ENCODE assay signal across 1 cellular context in genomic region chr15:69412274-69412673, GRCh38.
TF ChIP-seq lines count a peak whose summit lies in the region.

No MANE protein-coding gene starts in this region.

TF ChIP-seq in SK-N-SH treated with all-trans-retinoic acid at 6 μM for 48 hours, 23 proteins besides CTCF, POLR2A, EP300 and RAD21 (continued from another document):
- no peak for TF ChIP-seq TSHZ2 (CRISPR knock-in tag; IDR thresholded peaks at IDR 0.05)
- no peak for TF ChIP-seq CREB5 (CRISPR knock-in tag; IDR thresholded peaks at IDR 0.05; ENCODE audit: low read depth)
- TF ChIP-seq GLIS3 (CRISPR knock-in tag; IDR thresholded peaks at IDR 0.05) = no peak
- no peak for TF ChIP-seq ZFP3 (CRISPR knock-in tag; IDR thresholded peaks at IDR 0.05)
- TF ChIP-seq OSR1 (CRISPR knock-in tag; IDR thresholded peaks at IDR 0.05) = no peak
- no peak for TF ChIP-seq ZNF70 (CRISPR knock-in tag; IDR thresholded peaks at IDR 0.05)
